In genomic region chr10:78963074-78964034, GRCh38 we compare ENCODE assay signal across 19 cellular contexts.
DNase-seq lines count a peak whose midpoint lies in the region; ATAC-seq, FAIRE-seq and TF ChIP-seq lines count a peak whose summit lies in the region.
"Had no signal": no experiment of that assay in that cellular context is flagged by ENCODE, and none has a peak within 500 bp of the region (broad histone marks: within the 10 kb centered on the region; RNA-seq: fewer than 3 reads in every experiment).

No MANE protein-coding gene starts in this region.

- 92% methylated on average over 16 of the region's 27 CpGs; no CpG with 5 or more reads in 1 of the 2 experiments for WGBS in IMR-90 (ENCODE audit: extremely low coverage in 2 of 2, insufficient read length in 1 of 2), 2 experiments
- 95% methylated on average over 17 of the region's 27 CpGs for WGBS in SK-N-SH (ENCODE audit: low lambda C conversion rate)
- WGBS in heart right ventricle, 2 donors = 69 to 75% methylated on average over 27 of the region's 27 CpGs
- WGBS in small intestine, 3 donors = 81 to 91% (median 89%) methylated on average over 23 to 27 of the region's 27 CpGs

- no peak overlapping the region for H3K4me3 ChIP-seq in IMR-90 (ENCODE audit: insufficient read depth, low read depth, low read length)
- H3K4me3 ChIP-seq in SK-N-SH (ENCODE audit: low read depth in 2 of 2, low read length in 1 of 2) = no peak overlapping the region
- H3K4me3 ChIP-seq in heart right ventricle = no peak overlapping the region
- no peak overlapping the region for H3K4me3 ChIP-seq in small intestine (ENCODE audit: low read depth in 1 of 2, low read length in 2 of 2)
- H3K4me3 ChIP-seq in PC-3 (ENCODE audit: low read length) = no peak overlapping the region

- no TSS peak for BruUV-seq in IMR-90 (replicated peaks; lab: Mats Ljungman, UMichigan)
- no TSS peak for BruUV-seq in PC-3 (replicated peaks; lab: Mats Ljungman, UMichigan)

- H3K23ac ChIP-seq in IMR-90 (ENCODE audit: low read depth, low read length) = no peak overlapping the region

- H4K20me1 ChIP-seq in IMR-90 (ENCODE audit: insufficient read depth, low read length) (no peaks in the 10 kb centered on the region), SK-N-SH (ENCODE audit: insufficient read depth) (no peaks in the 10 kb centered on the region), PC-3 (ENCODE audit: low read length) (no peaks in the 10 kb centered on the region)

- no peak overlapping the region for H3K56ac ChIP-seq in IMR-90 (ENCODE audit: extremely low read depth, insufficient read depth, low read length)

- H2BK20ac ChIP-seq in IMR-90 (ENCODE audit: low read depth, low read length) = no peak overlapping the region

- no peak overlapping the region for H4K5ac ChIP-seq in IMR-90 (ENCODE audit: low read depth, low read length)

- H3K27ac ChIP-seq in IMR-90 (ENCODE audit: insufficient read depth, low read length) = no peak overlapping the region
- H3K27ac ChIP-seq in SK-N-SH (ENCODE audit: low read depth in 2 of 2, low read length in 1 of 2) = peak overlapping the region in 1 of 2 experiments; percentile 99; a peak in 2 of 4 replicates
- H3K27ac ChIP-seq in heart right ventricle = peak overlapping the region in 3 of 10 donors; percentile 25 to 41 (median 37)
- no peak overlapping the region for H3K27ac ChIP-seq in small intestine (ENCODE audit: low read depth in 1 of 2, low read length in 1 of 2)
- no peak overlapping the region for H3K27ac ChIP-seq in PC-3 (ENCODE audit: low read length)
- H3K27ac ChIP-seq: KMS-11, VCaP had no signal

- no peaks in the 10 kb centered on the region for H3K9me3 Mint-ChIP-seq in progenitor cell of endocrine pancreas (ENCODE audit: low read depth)
- H3K9me3 Mint-ChIP-seq: activated T-helper 17 cell treated with anti-CD3 and anti-CD28 coated beads, Interleukin-2, amount 50 U/mL, for 72 hours; central memory CD8-positive, alpha-beta T cell; T-cell had no signal

- TF ChIP-seq RAD21 in IMR-90 (IDR thresholded peaks at IDR 0.05; ENCODE audit: low read length) = no peak
- TF ChIP-seq RAD21 in SK-N-SH (IDR thresholded peaks at IDR 0.05; ENCODE audit: low read length) = peak; percentile 38

- no peak overlapping the region for H3K18ac ChIP-seq in IMR-90 (ENCODE audit: low read depth, low read length)

- H3K9me1 ChIP-seq in IMR-90 (ENCODE audit: insufficient read depth, low read length) = peaks cover 4% of the 10 kb centered on the region; the same call in 1 of the 2 replicates

- no peak overlapping the region for H2AK9ac ChIP-seq in IMR-90 (replicated peaks; ENCODE audit: low read depth, low read length, poor library complexity)

- intact Hi-C loops in IMR-90 (cut with micrococcal nuclease) (no loop called here), heart right ventricle (cut with DNase I) (loop anchor here in 1 of 10 donors (10.0 kb wide), 1 partner anchor 231 kb away; no protein-coding TSS in a partner anchor), PC-3 (cut with micrococcal nuclease) (loop anchor here (2.0 kb wide), 6 partner anchors 37 to 231 kb away; no protein-coding TSS in a partner anchor)

- peak in 1 of 2 experiments; percentile 83; a peak in 2 of 4 replicates for TF ChIP-seq EP300 in SK-N-SH (IDR thresholded peaks at IDR 0.05; ENCODE audit: borderline replicate concordance in 1 of 2, low read depth in 1 of 2, low read length in 1 of 2)

- H3K79me2 ChIP-seq in SK-N-SH (ENCODE audit: insufficient read depth) = no peaks in the 10 kb centered on the region
- no peaks in the 10 kb centered on the region for H3K79me2 ChIP-seq in PC-3 (ENCODE audit: low read length)

- ATAC-seq in IMR-90 (ENCODE audit: low read depth) (no peak), heart right ventricle (peak in 7 of 8 donors; percentile 18 to 61 (median 34)), PC-3 (no peak)
- ATAC-seq: activated T-helper 17 cell treated with anti-CD3 and anti-CD28 coated beads, Interleukin-2, amount 50 U/mL, for 72 hours; T-cell had no signal

- dilution Hi-C loops in IMR-90 (cut with HindIII; ENCODE audit: low sequenced_read_pairs, unreplicated experiment) = no loop called here

- no peak overlapping the region for H3K14ac ChIP-seq in IMR-90 (replicated peaks; ENCODE audit: low read depth, low read length)

- H4K8ac ChIP-seq in IMR-90 (ENCODE audit: low read depth in 2 of 2, low read length in 2 of 2) = no peak overlapping the region

- H3K4me3 Mint-ChIP-seq in progenitor cell of endocrine pancreas (ENCODE audit: low read depth) = no peak overlapping the region
- H3K4me3 Mint-ChIP-seq: activated T-helper 17 cell treated with anti-CD3 and anti-CD28 coated beads, Interleukin-2, amount 50 U/mL, for 72 hours; central memory CD8-positive, alpha-beta T cell; T-cell had no signal

- H3K9me2 ChIP-seq in SK-N-SH = no peaks in the 10 kb centered on the region
- no peaks in the 10 kb centered on the region for H3K9me2 ChIP-seq in PC-3 (replicated peaks; ENCODE audit: low read length)

- H3K4me1 Mint-ChIP-seq in progenitor cell of endocrine pancreas (ENCODE audit: low read depth) = peaks cover 31% of the 10 kb centered on the region
- H3K4me1 Mint-ChIP-seq: activated T-helper 17 cell treated with anti-CD3 and anti-CD28 coated beads, Interleukin-2, amount 50 U/mL, for 72 hours; central memory CD8-positive, alpha-beta T cell; T-cell had no signal

- H3K27me3 Mint-ChIP-seq in progenitor cell of endocrine pancreas = peaks cover 3% of the 10 kb centered on the region
- H3K27me3 Mint-ChIP-seq: activated T-helper 17 cell treated with anti-CD3 and anti-CD28 coated beads, Interleukin-2, amount 50 U/mL, for 72 hours; central memory CD8-positive, alpha-beta T cell had no signal

- H3K4ac ChIP-seq in IMR-90 (ENCODE audit: low read depth, low read length) = no peak overlapping the region

- H2AK5ac ChIP-seq in IMR-90 (ENCODE audit: low read depth, low read length) = no peak overlapping the region; the same call in 1 of the 2 replicates

- H3K27me3 ChIP-seq in IMR-90 (ENCODE audit: control insufficient read depth, insufficient read depth, low read length) = no peaks in the 10 kb centered on the region
- no peaks in the 10 kb centered on the region for H3K27me3 ChIP-seq in SK-N-SH (ENCODE audit: insufficient read depth)
- no peaks in the 10 kb centered on the region for H3K27me3 ChIP-seq in heart right ventricle
- no peaks in the 10 kb centered on the region for H3K27me3 ChIP-seq in small intestine (ENCODE audit: control insufficient read depth in 2 of 2, insufficient read depth in 2 of 2, low read length in 2 of 2)
- H3K27me3 ChIP-seq in PC-3 (ENCODE audit: low read length) = no peaks in the 10 kb centered on the region

- POLR2A ChIA-PET in IMR-90 (lab: Charles Lee; ENCODE audit: unreplicated experiment) = interaction anchor here (1.0 kb wide), 1 partner anchor 104 kb away, joined by 3 read pairs; no protein-coding TSS in a partner anchor
- POLR2A ChIA-PET in SK-N-SH (lab: Yijun Ruan, JAX) = interaction anchor here (0.6 to 3.4 kb wide), 13 partner anchors 9 to 929 kb away, joined by 3 to 19 read pairs (median 3); no protein-coding TSS in a partner anchor
- POLR2A ChIA-PET in PC-3 (lab: Charles Lee; ENCODE audit: unreplicated experiment) = interaction anchor here (0.7 to 2.4 kb wide), 2 partner anchors 11 to 533 kb away, joined by 4 to 18 read pairs; no protein-coding TSS in a partner anchor

- CTCF ChIA-PET in IMR-90 (lab: Yijun Ruan, JAX) = no interaction called here
- CTCF ChIA-PET in SK-N-SH (lab: Yijun Ruan, JAX) = interaction anchor here (0.7 to 5.5 kb wide), 9 partner anchors 10 to 232 kb away, joined by 3 to 31 read pairs (median 3); partner anchors contain the start of gene ZMIZ1
- CTCF ChIA-PET in PC-3 (lab: Charles Lee) = no interaction called here

- peaks cover 18% of the 10 kb centered on the region for H3K4me1 ChIP-seq in IMR-90 (ENCODE audit: control insufficient read depth, insufficient read depth, low read length)
- H3K4me1 ChIP-seq in SK-N-SH (ENCODE audit: control insufficient read depth in 1 of 2, insufficient read depth in 2 of 2, low read depth in 1 of 2, low read length in 1 of 2) = peaks cover 33 to 88% of the 10 kb centered on the region in 2 experiments
- peaks cover 14 to 41% (median 26%) of the 10 kb centered on the region in 9 donors for H3K4me1 ChIP-seq in heart right ventricle
- no peaks in the 10 kb centered on the region for H3K4me1 ChIP-seq in small intestine (ENCODE audit: control insufficient read depth in 2 of 2, insufficient read depth in 1 of 2, low read depth in 1 of 2, low read length in 1 of 2)
- peaks cover 39% of the 10 kb centered on the region for H3K4me1 ChIP-seq in PC-3 (ENCODE audit: insufficient read depth, low read length)

- peaks cover 3% of the 10 kb centered on the region for H3F3A ChIP-seq in SK-N-SH (replicated peaks; ENCODE audit: insufficient read depth)
- H3F3A ChIP-seq in PC-3 (ENCODE audit: low read length, unreplicated experiment) = no peaks in the 10 kb centered on the region

- no peak for TF ChIP-seq POLR2A in IMR-90 (IDR thresholded peaks at IDR 0.05; ENCODE audit: low read depth, low read length)

- no peak overlapping the region for H3K4me2 ChIP-seq in IMR-90 (ENCODE audit: low read depth, low read length)
- H3K4me2 ChIP-seq in SK-N-SH = no peak overlapping the region
- H3K4me2 ChIP-seq in PC-3 (ENCODE audit: low read length) = no peak overlapping the region
- H3K4me2 ChIP-seq: KMS-11 had no signal

- no peak overlapping the region for H3K9ac ChIP-seq in IMR-90 (ENCODE audit: low read depth, low read length)
- H3K9ac ChIP-seq in SK-N-SH = no peak overlapping the region
- H3K9ac ChIP-seq in PC-3 (ENCODE audit: low read length) = no peak overlapping the region
- H3K9ac ChIP-seq: KMS-11 had no signal

- no peaks in the 10 kb centered on the region for H3K79me1 ChIP-seq in IMR-90 (ENCODE audit: low read depth in 1 of 2, low read length in 2 of 2)

- no peak for FAIRE-seq in small intestine (lab: Jason Lieb, UNC)

- H3K36me3 ChIP-seq in IMR-90 (ENCODE audit: control insufficient read depth, insufficient read depth, low read length) = no peaks in the 10 kb centered on the region
- no peaks in the 10 kb centered on the region for H3K36me3 ChIP-seq in SK-N-SH (replicated peaks in 1 of 2; ENCODE audit: control insufficient read depth in 1 of 2, insufficient read depth in 2 of 2, low read length in 1 of 2)
- H3K36me3 ChIP-seq in heart right ventricle = no peaks in the 10 kb centered on the region
- no peaks in the 10 kb centered on the region for H3K36me3 ChIP-seq in small intestine (ENCODE audit: control insufficient read depth in 2 of 2, insufficient read depth in 2 of 2, low read length in 2 of 2)
- H3K36me3 ChIP-seq in PC-3 (ENCODE audit: low read depth, low read length) = no peaks in the 10 kb centered on the region

- H3K9me3 ChIP-seq in IMR-90 (ENCODE audit: control insufficient read depth, insufficient read depth, low read length) (no peaks in the 10 kb centered on the region), SK-N-SH (no peaks in the 10 kb centered on the region), heart right ventricle (no peaks in the 10 kb centered on the region), small intestine (ENCODE audit: control insufficient read depth, low read depth) (no peaks in the 10 kb centered on the region), PC-3 (ENCODE audit: low read length) (no peaks in the 10 kb centered on the region)

- H3K36me3 Mint-ChIP-seq in progenitor cell of endocrine pancreas (ENCODE audit: insufficient read depth) = no peaks in the 10 kb centered on the region
- H3K36me3 Mint-ChIP-seq: T-cell had no signal

- peak overlapping the region; percentile 29; the same call in 1 of the 2 replicates for H4K91ac ChIP-seq in IMR-90 (ENCODE audit: insufficient read depth, low read depth, low read length)

- TF ChIP-seq CTCF in IMR-90 (conservative IDR thresholded peaks at IDR 0.05; ENCODE audit: low read depth, low read length) (no peak), SK-N-SH (IDR thresholded peaks at IDR 0.05) (no peak), heart right ventricle (IDR thresholded peaks at IDR 0.05) (no peak), progenitor cell of endocrine pancreas (IDR thresholded peaks at IDR 0.05; ENCODE audit: unreplicated experiment) (no peak), PC-3 (conservative IDR thresholded peaks at IDR 0.05; ENCODE audit: low read depth, low read length) (no peak)

- H2AFZ ChIP-seq in IMR-90 (replicated peaks; ENCODE audit: low read length, poor library complexity) (no peak overlapping the region), SK-N-SH (ENCODE audit: low read depth) (no peak overlapping the region), PC-3 (ENCODE audit: low read length) (no peak overlapping the region)

- H2BK120ac ChIP-seq in IMR-90 (ENCODE audit: low read depth, low read length) = no peak overlapping the region

- in situ Hi-C loops in IMR-90 (cut with MboI; ENCODE audit: low sequenced_read_pairs) = no loop called here

- no peak overlapping the region for H2BK15ac ChIP-seq in IMR-90 (ENCODE audit: low read depth, low read length)

- peak overlapping the region; percentile 73 for H3K27ac Mint-ChIP-seq in progenitor cell of endocrine pancreas
- H3K27ac Mint-ChIP-seq: activated T-helper 17 cell treated with anti-CD3 and anti-CD28 coated beads, Interleukin-2, amount 50 U/mL, for 72 hours; T-cell had no signal

- no peak overlapping the region for H2BK5ac ChIP-seq in IMR-90 (ENCODE audit: low read depth, low read length, poor library complexity, severe bottlenecking)

- DNase-seq in IMR-90 (no peak), SK-N-SH (peak; percentile 95), heart right ventricle (peak in 1 of 2 donors; percentile 40), progenitor cell of endocrine pancreas (ENCODE audit: low spot score, unreplicated experiment) (no peak), SKM-1 treated with dmso at 0.1 percent for 144 hours (lab: John Stamatoyannopoulos, UW; ENCODE audit: unreplicated experiment) (no peak), small intestine (no peak), PC-3 (no peak)
- no peak for DNase-seq in activated naive CD4-positive, alpha-beta T cell treated with anti-CD3 and anti-CD28 coated beads, Interleukin-2, amount 50 U/mL, for 16 hours
- DNase-seq: activated CD8-positive, alpha-beta memory T cell treated with anti-CD3 and anti-CD28 coated beads for 24 hours; AML-193; Calu3; NCI-H1436 treated with DMSO at 0.1 percent for 48 hours; NCI-H526; stimulated activated CD4-positive, alpha-beta T cell treated with anti-CD3 and anti-CD28 coated beads, Interleukin-15, amount 100 ng/mL, for 24 hours; T-cell had no signal

Comparison
In these comparisons a context has a peak if more than half of its experiments do, and no peak if none do; other contexts are left out.
1. ATAC-seq: peak in heart right ventricle (7 of 8); none in IMR-90 (single experiment) and PC-3 (single experiment).